9 cellular contexts compared by ENCODE assay signal in genomic region chr14:93533864-93534263, GRCh38.
A peak's percentile ranks its signal among the peaks of the same experiment; 100 is the strongest.
DNase-seq lines count a peak whose midpoint lies in the region; ATAC-seq and TF ChIP-seq lines count a peak whose summit lies in the region.
"Had no signal": no experiment of that assay in that cellular context is flagged by ENCODE, and none has a peak within 500 bp of the region (broad histone marks: within the 10 kb centered on the region; RNA-seq: fewer than 3 reads in every experiment).

No MANE protein-coding gene starts in this region.

- H3K4me3 ChIP-seq in OCI-LY3 (ENCODE audit: low read length) = no peak overlapping the region

- ATAC-seq in GM19351 (IDR thresholded peaks at IDR 0.05; ENCODE audit: unreplicated experiment) = peak; percentile 88
- peak; percentile 80 for ATAC-seq in HG02885 (IDR thresholded peaks at IDR 0.05; ENCODE audit: poor library complexity, unreplicated experiment)
- peak; percentile 81 for ATAC-seq in sciatic nerve

- H3K4me2 ChIP-seq in OCI-LY3 (ENCODE audit: low read length) = peak overlapping the region; percentile 8
- H3K4me2 ChIP-seq: KMS-11 had no signal

- H3K79me2 ChIP-seq in OCI-LY3 (ENCODE audit: low read length) = no peaks in the 10 kb centered on the region

- intact Hi-C loops in sciatic nerve (cut with DNase I) = no loop called here

- H3K9ac ChIP-seq in OCI-LY3 (ENCODE audit: low read length) = no peak overlapping the region
- H3K9ac ChIP-seq: KMS-11 had no signal

- H3K4me1 ChIP-seq in OCI-LY3 (ENCODE audit: low read length) = peaks cover 29% of the 10 kb centered on the region

- no peaks in the 10 kb centered on the region for H3K36me3 ChIP-seq in OCI-LY3 (replicated peaks; ENCODE audit: low read depth, low read length)

- H4K20me1 ChIP-seq in OCI-LY3 (ENCODE audit: insufficient read depth, low read length) = no peaks in the 10 kb centered on the region

- no peak for TF ChIP-seq CTCF in OCI-LY3 (IDR thresholded peaks at IDR 0.05; ENCODE audit: low read depth, low read length)

- no peak overlapping the region for H2AFZ ChIP-seq in OCI-LY3 (ENCODE audit: low read depth, low read length)

- H3K27me3 ChIP-seq in OCI-LY3 (ENCODE audit: low read depth, low read length) = no peaks in the 10 kb centered on the region

- H3K9me3 ChIP-seq in OCI-LY3 (ENCODE audit: insufficient read depth, low read length) = no peaks in the 10 kb centered on the region

- H3K27ac ChIP-seq in OCI-LY3 (ENCODE audit: low read length) = no peak overlapping the region
- H3K27ac ChIP-seq: KMS-11 had no signal

- no peak for DNase-seq in sciatic nerve (ENCODE audit: low spot score)
- DNase-seq in NCI-H1694 treated with DMSO at 0.1 percent for 48 hours (lab: John Stamatoyannopoulos, UW) = no peak
- no peak for DNase-seq in activated CD4-positive, alpha-beta T cell treated with anti-CD3 and anti-CD28 coated beads for 4 hours
- DNase-seq in GOT3 (lab: John Stamatoyannopoulos, UW) = no peak
- DNase-seq: islet precursor cell had no signal
